In the genomic region with DNA sequence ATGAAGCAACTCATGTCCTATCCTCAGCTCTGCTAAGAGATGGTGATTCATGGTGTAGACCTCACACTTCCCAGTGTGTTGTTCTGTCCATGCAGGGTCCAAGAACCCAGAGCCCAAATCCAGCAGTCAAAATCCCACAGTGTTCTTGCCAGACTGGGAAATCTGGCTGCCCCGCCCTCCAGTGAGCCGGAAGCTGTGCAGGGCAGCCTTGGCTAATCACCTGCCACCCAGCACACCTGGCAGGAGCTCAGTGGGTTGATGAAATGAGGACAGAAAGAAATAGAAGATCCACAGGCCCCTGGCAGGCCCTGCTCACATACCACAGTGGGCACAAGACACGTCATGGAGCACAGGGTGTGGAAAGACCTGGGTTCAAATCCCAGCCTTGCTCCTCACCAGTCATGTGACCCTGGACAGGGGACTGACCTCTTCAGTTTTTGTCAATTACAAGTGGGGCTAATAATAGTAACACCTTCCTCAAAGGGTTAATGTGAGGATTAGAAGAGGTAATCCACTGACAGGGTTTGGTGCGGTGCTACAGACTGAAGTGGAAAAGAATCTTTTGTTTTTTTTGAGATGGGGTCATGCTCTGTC, we compare ENCODE assay signal across 1 cellular context.
TF ChIP-seq lines count a peak whose summit lies in the region.

No MANE protein-coding gene starts in this region.

TF ChIP-seq in HepG2, 621 proteins besides CTCF, POLR2A, EP300 and RAD21:
- TF ChIP-seq E2F5 (CRISPR knock-in tag; conservative IDR thresholded peaks at IDR 0.05) (no peak), SAFB2 (CRISPR knock-in tag; IDR thresholded peaks at IDR 0.05; ENCODE audit: borderline replicate concordance, low read depth) (no peak), ZSCAN30 (CRISPR knock-in tag; IDR thresholded peaks at IDR 0.05) (no peak), CAMTA2 (CRISPR knock-in tag; IDR thresholded peaks at IDR 0.05; ENCODE audit: borderline replicate concordance) (no peak)
- TF ChIP-seq, protein P1, sequence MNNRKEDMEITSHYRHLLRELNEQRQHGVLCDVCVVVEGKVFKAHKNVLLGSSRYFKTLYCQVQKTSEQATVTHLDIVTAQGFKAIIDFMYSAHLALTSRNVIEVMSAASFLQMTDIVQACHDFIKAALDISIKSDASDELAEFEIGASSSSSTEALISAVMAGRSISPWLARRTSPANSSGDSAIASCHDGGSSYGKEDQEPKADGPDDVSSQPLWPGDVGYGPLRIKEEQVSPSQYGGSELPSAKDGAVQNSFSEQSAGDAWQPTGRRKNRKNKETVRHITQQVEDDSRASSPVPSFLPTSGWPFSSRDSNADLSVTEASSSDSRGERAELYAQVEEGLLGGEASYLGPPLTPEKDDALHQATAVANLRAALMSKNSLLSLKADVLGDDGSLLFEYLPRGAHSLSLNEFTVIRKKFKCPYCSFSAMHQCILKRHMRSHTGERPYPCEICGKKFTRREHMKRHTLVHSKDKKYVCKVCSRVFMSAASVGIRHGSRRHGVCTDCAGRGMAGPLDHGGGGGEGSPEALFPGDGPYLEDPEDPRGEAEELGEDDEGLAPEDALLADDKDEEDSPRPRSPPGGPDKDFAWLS (CRISPR knock-in tag; IDR thresholded peaks at IDR 0.05; ENCODE audit: borderline replicate concordance), result no peak
